Comparison of ENCODE assay signal across 8 cellular contexts in genomic region chr11:108664241-108664640, GRCh38. TPM values are rescaled to one million over a fixed set of nuclear protein-coding genes. Genes with fewer than 3 reads are reported as not detected.
DNase-seq lines count a peak whose midpoint lies in the region; ATAC-seq, FAIRE-seq and TF ChIP-seq lines count a peak whose summit lies in the region.

No MANE protein-coding gene starts in this region.

- peaks cover 22% of the 10 kb centered on the region for H3K36me3 Mint-ChIP-seq in activated CD4-positive, alpha-beta T cell treated with anti-CD3 and anti-CD28 coated beads, Interleukin-2, amount 10 ng/mL, durations not matched to agents 24 days and 14 days (ENCODE audit: low read depth)

- peak overlapping the region; percentile 97 for H3K4me3 Mint-ChIP-seq in activated CD4-positive, alpha-beta T cell treated with anti-CD3 and anti-CD28 coated beads, Interleukin-2, amount 10 ng/mL, durations not matched to agents 24 days and 14 days

- H3K27ac ChIP-seq in ascending aorta (peak overlapping the region; percentile 21 to 65), right lobe of liver (peak overlapping the region in 2 of 3 donors; percentile 48 to 59), thymus (ENCODE audit: low read depth) (no peak overlapping the region), small intestine (ENCODE audit: low read depth in 1 of 2, low read length in 1 of 2) (peak overlapping the region in 1 of 2 donors; percentile 4)

- H3K4me1 ChIP-seq in ascending aorta, result peaks cover 8 to 21% of the 10 kb centered on the region in 2 donors
- H3K4me1 ChIP-seq in right lobe of liver, result peaks cover 0 to 17% (median 0%) of the 10 kb centered on the region in 4 donors
- H3K4me1 ChIP-seq in thymus (ENCODE audit: control insufficient read depth, insufficient read depth, low read length), result no peaks in the 10 kb centered on the region
- H3K4me1 ChIP-seq in small intestine (ENCODE audit: control insufficient read depth in 2 of 2, insufficient read depth in 1 of 2, low read depth in 1 of 2, low read length in 1 of 2), result peaks cover 4 to 11% of the 10 kb centered on the region in 2 donors

- no peak for FAIRE-seq in small intestine (lab: Jason Lieb, UNC)

- H3K4me3 ChIP-seq in ascending aorta (peak overlapping the region; percentile 63 to 88), right lobe of liver (peak overlapping the region; percentile 79 to 94 (median 81)), thymus (ENCODE audit: low read length) (peak overlapping the region; percentile 63), small intestine (ENCODE audit: low read depth in 1 of 2, low read length in 2 of 2) (peak overlapping the region in 1 of 2 donors; percentile 64)

- TF ChIP-seq CTCF in ascending aorta (IDR thresholded peaks at IDR 0.05) (no peak), right lobe of liver (IDR thresholded peaks at IDR 0.05) (no peak)

- H3K9me3 ChIP-seq in ascending aorta (no peaks in the 10 kb centered on the region), right lobe of liver (no peaks in the 10 kb centered on the region), thymus (ENCODE audit: control insufficient read depth) (no peaks in the 10 kb centered on the region), small intestine (ENCODE audit: control insufficient read depth, low read depth) (no peaks in the 10 kb centered on the region)

- TF ChIP-seq POLR2A in right lobe of liver (IDR thresholded peaks at IDR 0.05), result no peak

- peaks cover 10% of the 10 kb centered on the region for H3K27me3 Mint-ChIP-seq in activated CD4-positive, alpha-beta T cell treated with anti-CD3 and anti-CD28 coated beads, Interleukin-2, amount 10 ng/mL, durations not matched to agents 24 days and 14 days

- H3K27ac Mint-ChIP-seq in activated CD4-positive, alpha-beta T cell treated with anti-CD3 and anti-CD28 coated beads, Interleukin-2, amount 10 ng/mL, durations not matched to agents 24 days and 14 days, result peak overlapping the region; percentile 99

- 66% methylated on average over 9 of the region's 9 CpGs for WGBS in right lobe of liver (ENCODE audit: insufficient coverage, low coverage, low lambda C conversion rate, missing lambda C conversion rate)
- WGBS in thymus, result 89% methylated on average over 9 of the region's 9 CpGs
- WGBS in small intestine, 3 donors, result 50 to 81% (median 55%) methylated on average over 9 of the region's 9 CpGs

- H3K9me3 Mint-ChIP-seq in activated CD4-positive, alpha-beta T cell treated with anti-CD3 and anti-CD28 coated beads, Interleukin-2, amount 10 ng/mL, durations not matched to agents 24 days and 14 days, result no peaks in the 10 kb centered on the region

- ATAC-seq in right lobe of liver, result no peak

- intact Hi-C loops in activated CD4-positive, alpha-beta T cell treated with anti-CD3 and anti-CD28 coated beads, Interleukin-2, amount 10 ng/mL, durations not matched to agents 24 days and 14 days (cut with micrococcal nuclease), result loop anchor here (2.0 kb wide), 3 partner anchors 71 to 655 kb away; partner anchors contain the start of genes CUL5 and EXPH5
- intact Hi-C loops in ascending aorta (cut with DNase I) (loop anchor here (1.0 to 10.0 kb wide), 6 partner anchors 197 to 1431 kb away; partner anchors contain the start of genes ACAT1, ATM, C11orf65 and CUL5), right lobe of liver (cut with DNase I) (no loop called here)

- peak; percentile 60 for DNase-seq in activated CD4-positive, alpha-beta T cell treated with anti-CD3 and anti-CD28 coated beads, Interleukin-2, amount 10 ng/mL, durations not matched to agents 24 days and 14 days
- DNase-seq in activated CD4-positive, alpha-beta T cell treated with anti-CD3 and anti-CD28 coated beads for 4 hours, result no peak
- no peak for DNase-seq in ascending aorta (ENCODE audit: low spot score in 2 of 2)
- no peak for DNase-seq in right lobe of liver
- DNase-seq in small intestine, result no peak
- DNase-seq in activated CD4-positive, alpha-beta T cell treated with anti-CD3 and anti-CD28 coated beads, Interleukin-2, amount 50 U/mL, for 48 hours, result no peak
- no peak for DNase-seq in NCI-H82 treated with DMSO at 0.1 percent for 48 hours (lab: John Stamatoyannopoulos, UW; ENCODE audit: unreplicated experiment)

- H3K36me3 ChIP-seq in ascending aorta, result no peaks in the 10 kb centered on the region
- H3K36me3 ChIP-seq in right lobe of liver, result no peaks in the 10 kb centered on the region
- H3K36me3 ChIP-seq in thymus (ENCODE audit: control insufficient read depth, insufficient read depth), result no peaks in the 10 kb centered on the region
- H3K36me3 ChIP-seq in small intestine (ENCODE audit: control insufficient read depth in 2 of 2, insufficient read depth in 2 of 2, low read length in 2 of 2), result no peaks in the 10 kb centered on the region

- H3K27me3 ChIP-seq in ascending aorta (no peaks in the 10 kb centered on the region), right lobe of liver (no peaks in the 10 kb centered on the region), thymus (ENCODE audit: control insufficient read depth, insufficient read depth) (no peaks in the 10 kb centered on the region), small intestine (ENCODE audit: control insufficient read depth in 2 of 2, insufficient read depth in 2 of 2, low read length in 2 of 2) (no peaks in the 10 kb centered on the region)

- H3K4me1 Mint-ChIP-seq in activated CD4-positive, alpha-beta T cell treated with anti-CD3 and anti-CD28 coated beads, Interleukin-2, amount 10 ng/mL, durations not matched to agents 24 days and 14 days, result peaks cover 34% of the 10 kb centered on the region

RNA-seq across cellular contexts. Expression of gene DDX10, which starts 0.6 kb away (rescaled TPM):
- total RNA-seq in activated CD4-positive, alpha-beta T cell treated with anti-CD3 and anti-CD28 coated beads, Interleukin-2, amount 10 ng/mL, durations not matched to agents 24 days and 14 days, result 68.9 and 71.6 TPM in 2 replicates
- total RNA-seq in ascending aorta (21.9 TPM), right lobe of liver (10 to 100 TPM in 4 of 6 experiments, 1 to 10 TPM in 2; 7.4 to 13.6 (median 11.3) TPM)
- polyA plus RNA-seq in thymus (32.3 TPM), small intestine (10 to 100 TPM in 1 of 3 donors, 1 to 10 TPM in 2; 7.3 to 22.0 (median 8.5) TPM)

Comparison
In these comparisons a context has a peak if more than half of its experiments do, and no peak if none do; other contexts are left out.
1. intact Hi-C loops: an anchor here in activated CD4-positive, alpha-beta T cell treated with anti-CD3 and anti-CD28 coated beads, Interleukin-2, amount 10 ng/mL, durations not matched to agents 24 days and 14 days (2.0 kb wide) and ascending aorta (1.0 to 10.0 kb wide); none called in right lobe of liver.